In genomic region chrX:24168807-24169206, GRCh38 we compare ENCODE assay signal across 9 cellular contexts. TPM values are rescaled to one million over a fixed set of nuclear protein-coding genes. Genes with fewer than 3 reads are reported as not detected.
DNase-seq lines count a peak whose midpoint lies in the region; ATAC-seq lines count a peak whose summit lies in the region.
"Had no signal": no experiment of that assay in that cellular context is flagged by ENCODE, and none has a peak within 500 bp of the region (broad histone marks: within the 10 kb centered on the region; RNA-seq: fewer than 3 reads in every experiment).

No MANE protein-coding gene starts in this region.

- H3K9me3 ChIP-seq in CD4-positive, CD25-positive, alpha-beta regulatory T cell (ENCODE audit: control insufficient read depth in 2 of 2, low read length in 2 of 2): no peaks in the 10 kb centered on the region

- CTCF ChIA-PET in activated CD8-positive, alpha-beta T cell treated with anti-CD3 and anti-CD28 coated beads, Interleukin-2, amount 10 ng/mL, durations not matched to agents 7 days and 5 days (lab: Charles Lee): no interaction called here

- peaks cover 37% of the 10 kb centered on the region for H3K4me1 ChIP-seq in CD4-positive, CD25-positive, alpha-beta regulatory T cell (ENCODE audit: control insufficient read depth, insufficient read depth, low read length, poor library complexity, severe bottlenecking)

- H3K36me3 Mint-ChIP-seq in CD4-positive, CD25-positive, alpha-beta regulatory T cell: peaks cover 28% of the 10 kb centered on the region
- peaks cover 30% of the 10 kb centered on the region for H3K36me3 Mint-ChIP-seq in activated CD8-positive, alpha-beta T cell treated with anti-CD3 and anti-CD28 coated beads, Interleukin-2, amount 10 ng/mL, durations not matched to agents 7 days and 5 days (ENCODE audit: low read depth)

- no peaks in the 10 kb centered on the region for H3K9me3 Mint-ChIP-seq in CD4-positive, CD25-positive, alpha-beta regulatory T cell
- no peaks in the 10 kb centered on the region for H3K9me3 Mint-ChIP-seq in activated CD8-positive, alpha-beta T cell treated with anti-CD3 and anti-CD28 coated beads, Interleukin-2, amount 10 ng/mL, durations not matched to agents 7 days and 5 days (ENCODE audit: insufficient read depth)
- H3K9me3 Mint-ChIP-seq: activated naive CD8-positive, alpha-beta T cell treated with anti-CD3 and anti-CD28 coated beads, Interleukin-2, amount 10 ng/mL, durations not matched to agents 7 days and 5 days had no signal

- POLR2A ChIA-PET in activated CD8-positive, alpha-beta T cell treated with anti-CD3 and anti-CD28 coated beads, Interleukin-2, amount 10 ng/mL, durations not matched to agents 7 days and 5 days (lab: Charles Lee): no interaction called here

- peaks cover 15% of the 10 kb centered on the region for H3K36me3 ChIP-seq in CD4-positive, CD25-positive, alpha-beta regulatory T cell (ENCODE audit: control insufficient read depth, insufficient read depth, low read length)

- no peak for ATAC-seq in CD4-positive, CD25-positive, alpha-beta regulatory T cell (ENCODE audit: low read depth in 2 of 2)
- ATAC-seq in GM19351 (IDR thresholded peaks at IDR 0.05; ENCODE audit: unreplicated experiment): peak; percentile 77
- peak; percentile 81 for ATAC-seq in HG03039 (IDR thresholded peaks at IDR 0.05; ENCODE audit: unreplicated experiment)
- ATAC-seq in activated CD8-positive, alpha-beta T cell treated with anti-CD3 and anti-CD28 coated beads, Interleukin-2, amount 10 ng/mL, durations not matched to agents 7 days and 5 days: no peak

- H3K4me3 Mint-ChIP-seq in CD4-positive, CD25-positive, alpha-beta regulatory T cell: peak overlapping the region; percentile 33 to 73 (median 52)
- no peak overlapping the region for H3K4me3 Mint-ChIP-seq in activated CD8-positive, alpha-beta T cell treated with anti-CD3 and anti-CD28 coated beads, Interleukin-2, amount 10 ng/mL, durations not matched to agents 7 days and 5 days
- H3K4me3 Mint-ChIP-seq: activated naive CD8-positive, alpha-beta T cell treated with anti-CD3 and anti-CD28 coated beads, Interleukin-2, amount 10 ng/mL, durations not matched to agents 7 days and 5 days had no signal

- peak in 1 of 3 donors; percentile 67 for DNase-seq in CD4-positive, CD25-positive, alpha-beta regulatory T cell
- DNase-seq in activated CD8-positive, alpha-beta T cell treated with anti-CD3 and anti-CD28 coated beads, Interleukin-2, amount 10 ng/mL, durations not matched to agents 7 days and 5 days: no peak
- DNase-seq in effector CD8-positive, alpha-beta T cell (lab: John Stamatoyannopoulos, UW): no peak
- DNase-seq in NCI-H1694 treated with DMSO at 0.1 percent for 48 hours (lab: John Stamatoyannopoulos, UW): no peak
- no peak for DNase-seq in NCI-H2107 treated with DMSO at 0.1 percent for 48 hours (lab: John Stamatoyannopoulos, UW; ENCODE audit: unreplicated experiment)
- DNase-seq in effector CD4-positive, alpha-beta T cell: no peak
- DNase-seq: activated naive CD8-positive, alpha-beta T cell treated with anti-CD3 and anti-CD28 coated beads, Interleukin-2, amount 10 ng/mL, durations not matched to agents 7 days and 5 days had no signal

- H3K4me1 Mint-ChIP-seq in CD4-positive, CD25-positive, alpha-beta regulatory T cell: peaks cover 35 to 77% (median 52%) of the 10 kb centered on the region in 4 donors
- peaks cover 25% of the 10 kb centered on the region for H3K4me1 Mint-ChIP-seq in activated CD8-positive, alpha-beta T cell treated with anti-CD3 and anti-CD28 coated beads, Interleukin-2, amount 10 ng/mL, durations not matched to agents 7 days and 5 days (ENCODE audit: low read depth)

- H3K27ac ChIP-seq in CD4-positive, CD25-positive, alpha-beta regulatory T cell (ENCODE audit: insufficient read depth, low read length, poor library complexity, severe bottlenecking): peak overlapping the region; percentile 41

- peak overlapping the region; percentile 23 to 88 (median 72) for H3K27ac Mint-ChIP-seq in CD4-positive, CD25-positive, alpha-beta regulatory T cell
- H3K27ac Mint-ChIP-seq in activated CD8-positive, alpha-beta T cell treated with anti-CD3 and anti-CD28 coated beads, Interleukin-2, amount 10 ng/mL, durations not matched to agents 7 days and 5 days: peak overlapping the region; percentile 6

- H3K27me3 ChIP-seq in CD4-positive, CD25-positive, alpha-beta regulatory T cell (ENCODE audit: control insufficient read depth, insufficient read depth, low read length): no peaks in the 10 kb centered on the region

- H3K27me3 Mint-ChIP-seq in CD4-positive, CD25-positive, alpha-beta regulatory T cell: no peaks in the 10 kb centered on the region
- no peaks in the 10 kb centered on the region for H3K27me3 Mint-ChIP-seq in activated CD8-positive, alpha-beta T cell treated with anti-CD3 and anti-CD28 coated beads, Interleukin-2, amount 10 ng/mL, durations not matched to agents 7 days and 5 days (ENCODE audit: low read depth)
- H3K27me3 Mint-ChIP-seq: activated naive CD8-positive, alpha-beta T cell treated with anti-CD3 and anti-CD28 coated beads, Interleukin-2, amount 10 ng/mL, durations not matched to agents 7 days and 5 days had no signal

- peak overlapping the region; percentile 53 for H3K4me3 ChIP-seq in CD4-positive, CD25-positive, alpha-beta regulatory T cell (ENCODE audit: low read depth, low read length)

RNA-seq across cellular contexts. Expression of gene ZFX, which starts 19.3 kb away (rescaled TPM):
- total RNA-seq in CD4-positive, CD25-positive, alpha-beta regulatory T cell: 104 TPM
- 10 to 100 TPM; 20.4 to 41.6 (median 38.8) TPM for polyA plus RNA-seq in CD4-positive, CD25-positive, alpha-beta regulatory T cell
- total RNA-seq in activated CD8-positive, alpha-beta T cell treated with anti-CD3 and anti-CD28 coated beads, Interleukin-2, amount 10 ng/mL, durations not matched to agents 7 days and 5 days: 10 to 100 TPM; 44.4 to 44.5 TPM

Comparison
In these comparisons a context has a peak if more than half of its experiments do, and no peak if none do; other contexts are left out.
1. ATAC-seq: peak in GM19351 (single experiment) and HG03039 (single experiment); none in CD4-positive, CD25-positive, alpha-beta regulatory T cell (0 of 2) and activated CD8-positive, alpha-beta T cell treated with anti-CD3 and anti-CD28 coated beads, Interleukin-2, amount 10 ng/mL, durations not matched to agents 7 days and 5 days (single experiment).